ENCODE assay signal across 2 cellular contexts in the genomic region with DNA sequence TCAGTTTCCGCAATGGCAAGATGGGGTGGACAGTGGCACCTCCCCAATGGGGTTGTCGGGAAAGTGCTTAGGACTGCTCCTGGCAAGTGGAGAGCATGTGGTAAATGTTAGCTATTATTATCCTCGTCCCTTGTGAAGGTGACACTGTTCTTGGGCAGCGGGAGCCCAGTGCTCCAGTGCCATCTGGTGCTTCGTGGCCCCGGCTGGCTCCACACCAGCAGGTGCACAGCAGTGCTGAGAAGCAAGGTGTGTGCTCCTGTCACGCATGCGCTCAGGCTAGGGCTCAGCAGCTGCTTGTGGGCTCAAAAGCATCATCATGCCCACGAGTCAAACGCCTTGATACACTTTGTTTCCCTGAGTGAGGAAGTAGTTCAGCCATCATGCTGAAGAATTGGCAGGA.
TF ChIP-seq lines count a peak whose summit lies in the region.

No MANE protein-coding gene starts in this region.

TF ChIP-seq in SK-N-SH, 30 proteins besides CTCF, POLR2A, EP300 and RAD21 (continued from another document):
- TF ChIP-seq ELF1 (IDR thresholded peaks at IDR 0.05) (no peak), SIN3A (IDR thresholded peaks at IDR 0.05; ENCODE audit: borderline replicate concordance, low read depth, low read length) (no peak), ZBTB33 (IDR thresholded peaks at IDR 0.05; ENCODE audit: borderline replicate concordance, low read depth) (no peak), YY1 (IDR thresholded peaks at IDR 0.05; ENCODE audit: low read depth) (no peak), EZH2phosphoT487 (IDR thresholded peaks at IDR 0.05; ENCODE audit: borderline replicate concordance, low read depth) (no peak), RXRA (IDR thresholded peaks at IDR 0.05; ENCODE audit: borderline replicate concordance, low read depth) (no peak), TCF12 (IDR thresholded peaks at IDR 0.05) (no peak)
- TF ChIP-seq, protein P1, sequence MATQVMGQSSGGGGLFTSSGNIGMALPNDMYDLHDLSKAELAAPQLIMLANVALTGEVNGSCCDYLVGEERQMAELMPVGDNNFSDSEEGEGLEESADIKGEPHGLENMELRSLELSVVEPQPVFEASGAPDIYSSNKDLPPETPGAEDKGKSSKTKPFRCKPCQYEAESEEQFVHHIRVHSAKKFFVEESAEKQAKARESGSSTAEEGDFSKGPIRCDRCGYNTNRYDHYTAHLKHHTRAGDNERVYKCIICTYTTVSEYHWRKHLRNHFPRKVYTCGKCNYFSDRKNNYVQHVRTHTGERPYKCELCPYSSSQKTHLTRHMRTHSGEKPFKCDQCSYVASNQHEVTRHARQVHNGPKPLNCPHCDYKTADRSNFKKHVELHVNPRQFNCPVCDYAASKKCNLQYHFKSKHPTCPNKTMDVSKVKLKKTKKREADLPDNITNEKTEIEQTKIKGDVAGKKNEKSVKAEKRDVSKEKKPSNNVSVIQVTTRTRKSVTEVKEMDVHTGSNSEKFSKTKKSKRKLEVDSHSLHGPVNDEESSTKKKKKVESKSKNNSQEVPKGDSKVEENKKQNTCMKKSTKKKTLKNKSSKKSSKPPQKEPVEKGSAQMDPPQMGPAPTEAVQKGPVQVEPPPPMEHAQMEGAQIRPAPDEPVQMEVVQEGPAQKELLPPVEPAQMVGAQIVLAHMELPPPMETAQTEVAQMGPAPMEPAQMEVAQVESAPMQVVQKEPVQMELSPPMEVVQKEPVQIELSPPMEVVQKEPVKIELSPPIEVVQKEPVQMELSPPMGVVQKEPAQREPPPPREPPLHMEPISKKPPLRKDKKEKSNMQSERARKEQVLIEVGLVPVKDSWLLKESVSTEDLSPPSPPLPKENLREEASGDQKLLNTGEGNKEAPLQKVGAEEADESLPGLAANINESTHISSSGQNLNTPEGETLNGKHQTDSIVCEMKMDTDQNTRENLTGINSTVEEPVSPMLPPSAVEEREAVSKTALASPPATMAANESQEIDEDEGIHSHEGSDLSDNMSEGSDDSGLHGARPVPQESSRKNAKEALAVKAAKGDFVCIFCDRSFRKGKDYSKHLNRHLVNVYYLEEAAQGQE (IDR thresholded peaks at IDR 0.05; ENCODE audit: low read depth, low read length), result no peak

TF ChIP-seq in SK-N-SH treated with all-trans-retinoic acid at 6 μM for 48 hours, 23 proteins besides CTCF, POLR2A, EP300 and RAD21 (continued from another document):
- TF ChIP-seq, protein P2, sequence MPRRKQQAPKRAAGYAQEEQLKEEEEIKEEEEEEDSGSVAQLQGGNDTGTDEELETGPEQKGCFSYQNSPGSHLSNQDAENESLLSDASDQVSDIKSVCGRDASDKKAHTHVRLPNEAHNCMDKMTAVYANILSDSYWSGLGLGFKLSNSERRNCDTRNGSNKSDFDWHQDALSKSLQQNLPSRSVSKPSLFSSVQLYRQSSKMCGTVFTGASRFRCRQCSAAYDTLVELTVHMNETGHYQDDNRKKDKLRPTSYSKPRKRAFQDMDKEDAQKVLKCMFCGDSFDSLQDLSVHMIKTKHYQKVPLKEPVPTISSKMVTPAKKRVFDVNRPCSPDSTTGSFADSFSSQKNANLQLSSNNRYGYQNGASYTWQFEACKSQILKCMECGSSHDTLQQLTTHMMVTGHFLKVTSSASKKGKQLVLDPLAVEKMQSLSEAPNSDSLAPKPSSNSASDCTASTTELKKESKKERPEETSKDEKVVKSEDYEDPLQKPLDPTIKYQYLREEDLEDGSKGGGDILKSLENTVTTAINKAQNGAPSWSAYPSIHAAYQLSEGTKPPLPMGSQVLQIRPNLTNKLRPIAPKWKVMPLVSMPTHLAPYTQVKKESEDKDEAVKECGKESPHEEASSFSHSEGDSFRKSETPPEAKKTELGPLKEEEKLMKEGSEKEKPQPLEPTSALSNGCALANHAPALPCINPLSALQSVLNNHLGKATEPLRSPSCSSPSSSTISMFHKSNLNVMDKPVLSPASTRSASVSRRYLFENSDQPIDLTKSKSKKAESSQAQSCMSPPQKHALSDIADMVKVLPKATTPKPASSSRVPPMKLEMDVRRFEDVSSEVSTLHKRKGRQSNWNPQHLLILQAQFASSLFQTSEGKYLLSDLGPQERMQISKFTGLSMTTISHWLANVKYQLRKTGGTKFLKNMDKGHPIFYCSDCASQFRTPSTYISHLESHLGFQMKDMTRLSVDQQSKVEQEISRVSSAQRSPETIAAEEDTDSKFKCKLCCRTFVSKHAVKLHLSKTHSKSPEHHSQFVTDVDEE (CRISPR knock-in tag; IDR thresholded peaks at IDR 0.05), result no peak
- no peak for TF ChIP-seq RARB (CRISPR knock-in tag; IDR thresholded peaks at IDR 0.05)
- no peak for TF ChIP-seq TCF4 (CRISPR knock-in tag; IDR thresholded peaks at IDR 0.05; ENCODE audit: borderline replicate concordance)
- no peak for TF ChIP-seq PPARA (CRISPR knock-in tag; IDR thresholded peaks at IDR 0.05; ENCODE audit: borderline replicate concordance)
- no peak for TF ChIP-seq TOX (CRISPR knock-in tag; IDR thresholded peaks at IDR 0.05; ENCODE audit: borderline replicate concordance)
- no peak for TF ChIP-seq ISL1 (CRISPR knock-in tag; IDR thresholded peaks at IDR 0.05)
- TF ChIP-seq SNAI2 (CRISPR knock-in tag; IDR thresholded peaks at IDR 0.05), result no peak
- no peak for TF ChIP-seq OSR1 (CRISPR knock-in tag; IDR thresholded peaks at IDR 0.05)
- TF ChIP-seq GLIS3 (CRISPR knock-in tag; IDR thresholded peaks at IDR 0.05), result no peak
- no peak for TF ChIP-seq POU6F1 (CRISPR knock-in tag; IDR thresholded peaks at IDR 0.05; ENCODE audit: borderline replicate concordance, low read depth)
